18 cellular contexts compared by ENCODE assay signal in the genomic region with DNA sequence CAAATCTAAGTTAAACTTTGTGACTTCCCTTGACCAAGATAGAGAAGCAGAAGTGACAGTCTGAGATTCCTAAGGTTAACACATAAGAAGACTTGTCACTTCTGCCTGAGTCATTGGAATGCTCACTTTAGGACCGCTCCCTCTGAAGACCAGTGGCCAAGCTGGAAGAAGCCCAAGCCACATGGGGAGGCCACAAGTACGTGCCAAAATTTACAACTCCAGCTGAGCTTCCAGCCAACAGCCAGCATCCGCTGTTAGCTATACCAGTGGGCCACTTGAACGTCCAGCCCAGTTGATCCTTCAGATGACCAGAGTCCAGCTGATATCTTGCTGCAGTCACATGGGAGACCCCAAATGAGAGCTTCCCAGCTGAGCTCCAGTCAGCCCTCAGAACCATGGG. TPM values are rescaled to one million over a fixed set of nuclear protein-coding genes. Genes with fewer than 3 reads are reported as not detected.
DNase-seq lines count a peak whose midpoint lies in the region; ATAC-seq lines count a peak whose summit lies in the region.
"Had no signal": no experiment of that assay in that cellular context is flagged by ENCODE, and none has a peak within 500 bp of the region (broad histone marks: within the 10 kb centered on the region; RNA-seq: fewer than 3 reads in every experiment).

No MANE protein-coding gene starts in this region.

- H3K4me3 ChIP-seq in skeletal muscle cell (ENCODE audit: low read depth, low read length), result no peak overlapping the region
- H3K4me3 ChIP-seq: coronary artery had no signal

- peak; percentile 86 for ATAC-seq in Right ventricle myocardium superior (ENCODE audit: poor library complexity)
- no peak for ATAC-seq in HG03135 (IDR thresholded peaks at IDR 0.05; ENCODE audit: unreplicated experiment)
- ATAC-seq in GM21619 (IDR thresholded peaks at IDR 0.05; ENCODE audit: unreplicated experiment), result no peak
- no peak for ATAC-seq in GM21786 (IDR thresholded peaks at IDR 0.05; ENCODE audit: unreplicated experiment)
- ATAC-seq: foreskin keratinocyte had no signal

- intact Hi-C loops in Right ventricle myocardium superior (cut with DNase I), result no loop called here

- DNase-seq in GM03348 (ENCODE audit: low spot score) (peak; percentile 86), RPMI7951 (ENCODE audit: low read depth) (peak; percentile 96), Right ventricle myocardium superior (peak; percentile 82), skeletal muscle cell (ENCODE audit: low read depth) (peak; percentile 65), NCI-H1092 (lab: John Stamatoyannopoulos, UW) (no peak)
- DNase-seq: activated CD4-positive, CD25-positive, alpha-beta regulatory T cell; activated naive CD8-positive, alpha-beta T cell treated with anti-CD3 and anti-CD28 coated beads, Interleukin-2, amount 10 ng/mL, durations not matched to agents 7 days and 5 days; CD4-positive, alpha-beta T cell; foreskin keratinocyte; KBM-7; NCI-H2171; stimulated activated naive CD4-positive, alpha-beta T cell treated with Interleukin-2 at 50 U/mL for 16 hours; SW 1271 had no signal

RNA-seq across cellular contexts. Expression of a gene that starts 18.1 kb away (rescaled TPM):
- 51.3 and 69.7 TPM in 2 replicates for total RNA-seq in RPMI7951 (2014; rRNA removed; shearing (Covaris generic))
- 31.2 TPM for total RNA-seq in Right ventricle myocardium superior
- total RNA-seq: CD4-positive, alpha-beta T cell had no signal

RNA-seq across cellular contexts. Expression of a gene that starts 20.4 kb away (rescaled TPM):
- total RNA-seq in RPMI7951 (2014; rRNA removed; shearing (Covaris generic)), result not detected in 2 replicates
- total RNA-seq in Right ventricle myocardium superior, result not detected
- total RNA-seq: activated naive CD8-positive, alpha-beta T cell treated with anti-CD3 and anti-CD28 coated beads, Interleukin-2, amount 10 ng/mL, durations not matched to agents 7 days and 5 days; CD4-positive, alpha-beta T cell; foreskin keratinocyte; renal cortical epithelial cell had no signal

RNA-seq across cellular contexts. Expression of a gene that starts 42.2 kb away (rescaled TPM):
- not detected in 2 replicates for total RNA-seq in RPMI7951 (2014; rRNA removed; shearing (Covaris generic))
- total RNA-seq in Right ventricle myocardium superior, result not detected
- total RNA-seq: activated naive CD8-positive, alpha-beta T cell treated with anti-CD3 and anti-CD28 coated beads, Interleukin-2, amount 10 ng/mL, durations not matched to agents 7 days and 5 days; CD4-positive, alpha-beta T cell; foreskin keratinocyte; renal cortical epithelial cell had no signal
